In genomic region chr18:10040287-10041011, GRCh38 we compare ENCODE assay signal across 15 cellular contexts.
DNase-seq lines count a peak whose midpoint lies in the region; ATAC-seq and TF ChIP-seq lines count a peak whose summit lies in the region.
"Had no signal": no experiment of that assay in that cellular context is flagged by ENCODE, and none has a peak within 500 bp of the region (broad histone marks: within the 10 kb centered on the region; RNA-seq: fewer than 3 reads in every experiment).

No MANE protein-coding gene starts in this region.

- TF ChIP-seq EP300 in tibial nerve (IDR thresholded peaks at IDR 0.05) = no peak

- H3K27ac ChIP-seq in WERI-Rb-1 (peak overlapping the region; percentile 75), muscle layer of duodenum (ENCODE audit: low read length) (peak overlapping the region; percentile 5), tibial nerve (peak overlapping the region; percentile 25 to 78 (median 56))
- H3K27ac ChIP-seq: GM23248 had no signal

- no peak for TF ChIP-seq POLR2A in tibial nerve (IDR thresholded peaks at IDR 0.05)

- 40 to 50% methylated on average over 4 of the region's 4 CpGs for WGBS in tibial nerve, 2 donors

- TF ChIP-seq CTCF in WERI-Rb-1 (IDR thresholded peaks at IDR 0.05; ENCODE audit: low read depth, low read length) (no peak), tibial nerve (IDR thresholded peaks at IDR 0.05) (no peak)

- H3K36me3 ChIP-seq in WERI-Rb-1 (no peaks in the 10 kb centered on the region), muscle layer of duodenum (ENCODE audit: control insufficient read depth in 1 of 2, insufficient read depth in 2 of 2, low read length in 2 of 2) (no peaks in the 10 kb centered on the region), tibial nerve (no peaks in the 10 kb centered on the region)

- H3K9me3 ChIP-seq in WERI-Rb-1 (ENCODE audit: severe bottlenecking) (peaks cover 6% of the 10 kb centered on the region), muscle layer of duodenum (ENCODE audit: control insufficient read depth in 1 of 2, low read length in 2 of 2) (peaks cover 7 to 13% of the 10 kb centered on the region in 2 donors), tibial nerve (peaks cover 0 to 26% (median 6%) of the 10 kb centered on the region in 4 donors)

- no peaks in the 10 kb centered on the region for H3K27me3 ChIP-seq in WERI-Rb-1 (ENCODE audit: insufficient read depth, low read depth, severe bottlenecking)
- H3K27me3 ChIP-seq in muscle layer of duodenum (ENCODE audit: low read depth, low read length) = no peaks in the 10 kb centered on the region
- no peaks in the 10 kb centered on the region for H3K27me3 ChIP-seq in tibial nerve

- H3K4me1 ChIP-seq in muscle layer of duodenum (ENCODE audit: control insufficient read depth in 1 of 2, insufficient read depth in 2 of 2, low read length in 2 of 2) (peaks cover 0 to 9% of the 10 kb centered on the region in 2 donors), tibial nerve (peaks cover 0 to 16% (median 2%) of the 10 kb centered on the region in 4 donors)

- H3K4me3 ChIP-seq in WERI-Rb-1 (ENCODE audit: low read depth, low read length) (no peak overlapping the region), muscle layer of duodenum (ENCODE audit: low read depth in 1 of 2, low read length in 2 of 2) (no peak overlapping the region), tibial nerve (no peak overlapping the region)
- H3K4me3 ChIP-seq: GM23248 had no signal

- ATAC-seq in HG02852 (IDR thresholded peaks at IDR 0.05; ENCODE audit: unreplicated experiment) (no peak), HG02571 (IDR thresholded peaks at IDR 0.05; ENCODE audit: unreplicated experiment) (no peak), HG03460 (IDR thresholded peaks at IDR 0.05; ENCODE audit: unreplicated experiment) (no peak)
- ATAC-seq: naive thymus-derived CD8-positive, alpha-beta T cell had no signal

- DNase-seq in WERI-Rb-1 (no peak), fibroblast of peridontal ligament (ENCODE audit: extremely low read depth) (peak; percentile 54), tibial nerve (ENCODE audit: low spot score in 2 of 2) (no peak), SHP77 (lab: John Stamatoyannopoulos, UW) (no peak)
- DNase-seq: activated B cell treated with CpG ODN at 0.5 μM for 24 hours; anterior cingulate cortex; CD8-positive, alpha-beta memory T cell; GM23248; naive thymus-derived CD8-positive, alpha-beta T cell; NCI-H1436; stimulated activated CD4-positive, alpha-beta T cell treated with anti-CD3 and anti-CD28 coated beads, Interleukin-15, amount 100 ng/mL, for 24 hours had no signal

Comparison
In these comparisons a context has a peak if more than half of its experiments do, and no peak if none do; other contexts are left out.
1. H3K27ac ChIP-seq: peak in every context shown above with its lines; median percentile 75 in WERI-Rb-1; 56 in tibial nerve; 5 in muscle layer of duodenum.